In genomic region chr14:95157195-95157986, GRCh38 we compare ENCODE assay signal across 8 cellular contexts. TPM values are rescaled to one million over a fixed set of nuclear protein-coding genes. Genes with fewer than 3 reads are reported as not detected.
DNase-seq lines count a peak whose midpoint lies in the region; ATAC-seq and TF ChIP-seq lines count a peak whose summit lies in the region.

Gene DICER1 (minus strand): TSS chr14:95157529. CDS start chr14:95133458, 24,071 bp downstream.

- peak within 1 kb of the TSS; percentile 92 for H3K9ac ChIP-seq in muscle layer of colon (ENCODE audit: low read length)

- peak; percentile 77 for ATAC-seq in GM21723 (IDR thresholded peaks at IDR 0.05; ENCODE audit: unreplicated experiment)
- peak; percentile 93 for ATAC-seq in Panc1
- peak; percentile 85 for ATAC-seq in activated T-cell treated with anti-CD3 and anti-CD28 coated beads, Interleukin-2, amount 50 U/mL, for 4 hours

- CTCF ChIA-PET in Panc1 (lab: Charles Lee) = interaction anchor here (0.6 kb wide), 1 partner anchor 12 kb away, joined by 10 read pairs; no protein-coding TSS in a partner anchor

- DNase-seq in DMS53 (lab: John Stamatoyannopoulos, UW) (peak; percentile 93), KG1 (lab: John Stamatoyannopoulos, UW) (peak; percentile 74), Panc1 (ENCODE audit: low read depth, low spot score) (peak; percentile 27)
- DNase-seq in activated T-cell treated with anti-CD3 and anti-CD28 coated beads, Interleukin-2, amount 50 U/mL, for 4 hours = peak; percentile 96
- DNase-seq in stimulated activated CD8-positive, alpha-beta memory T cell treated with anti-CD3 and anti-CD28 coated beads, Interleukin-7, amount 100 ng/mL, for 24 hours (ENCODE audit: low read depth) = peak; percentile 94

- H3K4me3 Mint-ChIP-seq in activated T-cell treated with anti-CD3 and anti-CD28 coated beads, Interleukin-2, amount 50 U/mL, for 4 hours = peak within 1 kb of the TSS; percentile 96

- no peak for TF ChIP-seq CTCF in Panc1 (IDR thresholded peaks at IDR 0.05)

- H3K4me1 Mint-ChIP-seq in activated T-cell treated with anti-CD3 and anti-CD28 coated beads, Interleukin-2, amount 50 U/mL, for 4 hours (ENCODE audit: low read depth) = peaks cover 44% of the 10 kb centered on the region

- H3K27ac ChIP-seq in Panc1 (ENCODE audit: low read length) (peak within 1 kb of the TSS; percentile 91), esophagus (ENCODE audit: low read depth in 2 of 2, low read length in 1 of 2) (peak within 1 kb of the TSS; percentile 94 to 97), muscle layer of colon (ENCODE audit: low read depth, low read length) (peak within 1 kb of the TSS; percentile 90)

- in situ Hi-C loops in Panc1 (cut with HindIII; ENCODE audit: low pct_unique_long_range_greater_than_20kb, low sequenced_read_pairs) = no loop called here

- H3K4me1 ChIP-seq in Panc1 (ENCODE audit: control insufficient read depth, insufficient read depth, low read length) (peaks cover 16% of the 10 kb centered on the region), esophagus (ENCODE audit: control insufficient read depth in 2 of 2, insufficient read depth in 2 of 2, low read length in 1 of 2) (no peaks in the 10 kb centered on the region), muscle layer of colon (ENCODE audit: insufficient read depth, low read length) (peaks cover 35% of the 10 kb centered on the region)

- peak within 1 kb of the TSS; percentile 70 to 73 for H3K4me3 ChIP-seq in Panc1 (ENCODE audit: low read depth in 2 of 2, low read length in 2 of 2)
- H3K4me3 ChIP-seq in esophagus (ENCODE audit: low read depth in 1 of 2, low read length in 2 of 2) = peak within 1 kb of the TSS; percentile 83 to 85
- H3K4me3 ChIP-seq in muscle layer of colon (ENCODE audit: low read depth in 1 of 2, low read length in 2 of 2) = peak within 1 kb of the TSS; percentile 84 to 92

- H3K27me3 Mint-ChIP-seq in activated T-cell treated with anti-CD3 and anti-CD28 coated beads, Interleukin-2, amount 50 U/mL, for 4 hours (ENCODE audit: low read depth) = no peaks in the 10 kb centered on the region

- 0% methylated on average over 60 to 93 of the region's 93 CpGs for WGBS in esophagus, 2 donors

- no TSS peak for BruUV-seq in Panc1 (replicated peaks; lab: Mats Ljungman, UMichigan)

- no peaks in the 10 kb centered on the region for H3K9me3 Mint-ChIP-seq in activated T-cell treated with anti-CD3 and anti-CD28 coated beads, Interleukin-2, amount 50 U/mL, for 4 hours

- H3K27me3 ChIP-seq in Panc1 (ENCODE audit: control insufficient read depth, insufficient read depth, low read length) = no peaks in the 10 kb centered on the region
- no peaks in the 10 kb centered on the region for H3K27me3 ChIP-seq in esophagus (ENCODE audit: control insufficient read depth in 1 of 2, insufficient read depth in 2 of 2, low read length in 2 of 2)
- H3K27me3 ChIP-seq in muscle layer of colon (ENCODE audit: control insufficient read depth in 1 of 2, insufficient read depth in 2 of 2, low read length in 2 of 2) = no peaks in the 10 kb centered on the region

- intact Hi-C loops in Panc1 (cut with micrococcal nuclease; ENCODE audit: unreplicated experiment) = no loop called here

- no peaks in the 10 kb centered on the region for H3K9me3 ChIP-seq in Panc1 (ENCODE audit: control insufficient read depth, insufficient read depth, low read depth, low read length)
- no peaks in the 10 kb centered on the region for H3K9me3 ChIP-seq in esophagus (ENCODE audit: control insufficient read depth in 2 of 2, insufficient read depth in 1 of 2, low read depth in 1 of 2, low read length in 1 of 2)
- H3K9me3 ChIP-seq in muscle layer of colon (ENCODE audit: low read length) = no peaks in the 10 kb centered on the region

- H3K36me3 ChIP-seq in Panc1 (ENCODE audit: control insufficient read depth, insufficient read depth, low read length) = peaks cover 4% of the 10 kb centered on the region; the same call in 1 of the 2 replicates
- peaks cover 0 to 2% of the 10 kb centered on the region in 2 donors for H3K36me3 ChIP-seq in esophagus (ENCODE audit: control insufficient read depth in 2 of 2, insufficient read depth in 2 of 2, low read length in 1 of 2)
- no peaks in the 10 kb centered on the region for H3K36me3 ChIP-seq in muscle layer of colon (ENCODE audit: insufficient read depth, low read length)

- POLR2A ChIA-PET in Panc1 (lab: Charles Lee) = interaction anchor here (0.7 kb wide), 1 partner anchor 98 kb away, joined by 6 read pairs; no protein-coding TSS in a partner anchor

- peaks cover 2% of the 10 kb centered on the region for H3K36me3 Mint-ChIP-seq in activated T-cell treated with anti-CD3 and anti-CD28 coated beads, Interleukin-2, amount 50 U/mL, for 4 hours (ENCODE audit: insufficient read depth)

RNA-seq across cellular contexts. Expression of gene DICER1, which starts in this region (rescaled TPM):
- total RNA-seq in Panc1 (2021; ENCODE audit: unreplicated experiment) = 32.7 TPM
- polyA plus RNA-seq in Panc1 (2012; ENCODE audit: insufficient read length) = 11.9 TPM
- 10 to 100 TPM; 43.7 to 49.7 (median 46.2) TPM for total RNA-seq in activated T-cell treated with anti-CD3 and anti-CD28 coated beads, Interleukin-2, amount 50 U/mL, for 4 hours
- polyA plus RNA-seq in esophagus = 10 to 100 TPM in 1 of 2 donors, 1 to 10 TPM in 1; 9.2 to 10.2 TPM

Comparison
In these comparisons a context has a peak if more than half of its experiments do, and no peak if none do; other contexts are left out.
1. Peak in every context shown above with its lines: DNase-seq, ATAC-seq, H3K4me3 ChIP-seq and H3K27ac ChIP-seq.
2. DNase-seq: peak in every context shown above with its lines; median percentile 96 in activated T-cell treated with anti-CD3 and anti-CD28 coated beads, Interleukin-2, amount 50 U/mL, for 4 hours; 94 in stimulated activated CD8-positive, alpha-beta memory T cell treated with anti-CD3 and anti-CD28 coated beads, Interleukin-7, amount 100 ng/mL, for 24 hours; 93 in DMS53; 74 in KG1; 27 in Panc1.